1 cellular context compared by ENCODE assay signal in the genomic region with DNA sequence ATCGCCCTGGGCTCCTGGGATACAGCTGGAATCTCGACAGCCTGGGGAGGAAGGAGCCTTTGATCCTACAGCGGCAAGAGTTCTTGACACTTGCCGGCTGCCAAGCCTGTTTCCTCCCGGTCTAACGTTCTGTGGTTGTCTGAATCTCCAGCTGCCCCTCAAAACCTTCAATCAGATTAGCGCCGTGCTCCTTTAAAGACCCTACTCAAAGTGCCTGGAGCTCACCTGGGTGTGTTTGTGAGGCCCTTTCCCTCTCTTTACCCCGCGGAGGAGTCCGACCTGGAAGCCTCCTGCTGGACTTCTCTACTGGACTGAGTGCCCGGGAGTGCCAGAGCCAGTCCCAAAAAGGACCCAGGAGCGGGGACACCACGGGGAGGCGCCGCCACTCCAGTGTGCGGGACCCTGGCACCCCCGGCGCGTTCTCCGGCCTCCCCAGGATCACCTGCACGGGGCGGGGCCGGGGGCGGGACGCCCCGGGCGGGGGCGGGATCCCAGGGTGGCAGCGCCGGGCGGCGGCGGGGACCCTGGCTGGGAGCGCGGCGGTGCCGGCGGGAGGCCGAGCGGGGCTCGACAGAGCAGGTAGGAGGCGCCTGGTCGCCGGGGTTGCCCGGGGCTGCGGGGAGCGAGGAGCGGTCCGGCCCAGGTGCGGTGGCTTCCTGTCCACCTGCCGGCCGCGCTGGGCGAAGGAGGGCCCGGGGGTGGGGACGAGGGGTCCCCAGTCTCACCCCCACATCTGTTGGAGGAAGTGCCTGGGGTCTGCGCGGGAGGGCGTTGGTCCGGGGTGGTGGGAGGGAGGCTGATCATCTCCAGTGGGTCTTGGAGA.
A peak's percentile ranks its signal among the peaks of the same experiment; 100 is the strongest.
TF ChIP-seq lines count a peak whose summit lies in the region.

A gene with protein sequence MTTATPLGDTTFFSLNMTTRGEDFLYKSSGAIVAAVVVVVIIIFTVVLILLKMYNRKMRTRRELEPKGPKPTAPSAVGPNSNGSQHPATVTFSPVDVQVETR (plus strand): TSS at position 497 of the 823 bp plus-strand sequence. CDS start 39,344 bp downstream, outside the sequence.

TF ChIP-seq in HepG2, 621 proteins besides CTCF, POLR2A, EP300 and RAD21 (continued from another document and continues in another):
- TF ChIP-seq, protein P1, sequence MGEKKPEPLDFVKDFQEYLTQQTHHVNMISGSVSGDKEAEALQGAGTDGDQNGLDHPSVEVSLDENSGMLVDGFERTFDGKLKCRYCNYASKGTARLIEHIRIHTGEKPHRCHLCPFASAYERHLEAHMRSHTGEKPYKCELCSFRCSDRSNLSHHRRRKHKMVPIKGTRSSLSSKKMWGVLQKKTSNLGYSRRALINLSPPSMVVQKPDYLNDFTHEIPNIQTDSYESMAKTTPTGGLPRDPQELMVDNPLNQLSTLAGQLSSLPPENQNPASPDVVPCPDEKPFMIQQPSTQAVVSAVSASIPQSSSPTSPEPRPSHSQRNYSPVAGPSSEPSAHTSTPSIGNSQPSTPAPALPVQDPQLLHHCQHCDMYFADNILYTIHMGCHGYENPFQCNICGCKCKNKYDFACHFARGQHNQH (CRISPR knock-in tag; IDR thresholded peaks at IDR 0.05), result no peak
- TF ChIP-seq HNF4G (IDR thresholded peaks at IDR 0.05; ENCODE audit: borderline replicate concordance, low read depth, low read length), result no peak
- no peak for TF ChIP-seq HNF4G (CRISPR knock-in tag; IDR thresholded peaks at IDR 0.05; ENCODE audit: borderline replicate concordance, low read depth)
- no peak for TF ChIP-seq ZNF468 (CRISPR knock-in tag; IDR thresholded peaks at IDR 0.05)
- TF ChIP-seq ZNF446 (CRISPR knock-in tag; IDR thresholded peaks at IDR 0.05), result no peak
- TF ChIP-seq NFE2 (CRISPR knock-in tag; IDR thresholded peaks at IDR 0.05), result no peak
- no peak; the same call in 1 of the 2 replicates for TF ChIP-seq ARID4A (CRISPR knock-in tag; IDR thresholded peaks at IDR 0.05; ENCODE audit: borderline replicate concordance)
- TF ChIP-seq KDM3A (CRISPR knock-in tag; IDR thresholded peaks at IDR 0.05; ENCODE audit: low read depth), result peak; percentile 57; the same call in 1 of the 2 replicates
- TF ChIP-seq, protein P2, sequence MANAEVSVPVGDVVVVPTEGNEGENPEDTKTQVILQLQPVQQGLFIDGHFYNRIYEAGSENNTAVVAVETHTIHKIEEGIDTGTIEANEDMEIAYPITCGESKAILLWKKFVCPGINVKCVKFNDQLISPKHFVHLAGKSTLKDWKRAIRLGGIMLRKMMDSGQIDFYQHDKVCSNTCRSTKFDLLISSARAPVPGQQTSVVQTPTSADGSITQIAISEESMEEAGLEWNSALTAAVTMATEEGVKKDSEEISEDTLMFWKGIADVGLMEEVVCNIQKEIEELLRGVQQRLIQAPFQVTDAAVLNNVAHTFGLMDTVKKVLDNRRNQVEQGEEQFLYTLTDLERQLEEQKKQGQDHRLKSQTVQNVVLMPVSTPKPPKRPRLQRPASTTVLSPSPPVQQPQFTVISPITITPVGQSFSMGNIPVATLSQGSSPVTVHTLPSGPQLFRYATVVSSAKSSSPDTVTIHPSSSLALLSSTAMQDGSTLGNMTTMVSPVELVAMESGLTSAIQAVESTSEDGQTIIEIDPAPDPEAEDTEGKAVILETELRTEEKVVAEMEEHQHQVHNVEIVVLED (CRISPR knock-in tag; IDR thresholded peaks at IDR 0.05; ENCODE audit: borderline replicate concordance), result no peak
- no peak for TF ChIP-seq PAF1 (CRISPR knock-in tag; IDR thresholded peaks at IDR 0.05)
- TF ChIP-seq DDIT3 (CRISPR knock-in tag; IDR thresholded peaks at IDR 0.05), result no peak
- no peak for TF ChIP-seq ZBTB10 (CRISPR knock-in tag; IDR thresholded peaks at IDR 0.05; ENCODE audit: borderline replicate concordance)
- TF ChIP-seq SMAD3 (CRISPR knock-in tag; IDR thresholded peaks at IDR 0.05), result no peak
- TF ChIP-seq E2F5 (CRISPR knock-in tag; conservative IDR thresholded peaks at IDR 0.05), result no peak
- no peak for TF ChIP-seq ZNF879 (CRISPR knock-in tag; IDR thresholded peaks at IDR 0.05)
- TF ChIP-seq ZNF546 (CRISPR knock-in tag; conservative IDR thresholded peaks at IDR 0.05), result no peak
- TF ChIP-seq, protein P3, sequence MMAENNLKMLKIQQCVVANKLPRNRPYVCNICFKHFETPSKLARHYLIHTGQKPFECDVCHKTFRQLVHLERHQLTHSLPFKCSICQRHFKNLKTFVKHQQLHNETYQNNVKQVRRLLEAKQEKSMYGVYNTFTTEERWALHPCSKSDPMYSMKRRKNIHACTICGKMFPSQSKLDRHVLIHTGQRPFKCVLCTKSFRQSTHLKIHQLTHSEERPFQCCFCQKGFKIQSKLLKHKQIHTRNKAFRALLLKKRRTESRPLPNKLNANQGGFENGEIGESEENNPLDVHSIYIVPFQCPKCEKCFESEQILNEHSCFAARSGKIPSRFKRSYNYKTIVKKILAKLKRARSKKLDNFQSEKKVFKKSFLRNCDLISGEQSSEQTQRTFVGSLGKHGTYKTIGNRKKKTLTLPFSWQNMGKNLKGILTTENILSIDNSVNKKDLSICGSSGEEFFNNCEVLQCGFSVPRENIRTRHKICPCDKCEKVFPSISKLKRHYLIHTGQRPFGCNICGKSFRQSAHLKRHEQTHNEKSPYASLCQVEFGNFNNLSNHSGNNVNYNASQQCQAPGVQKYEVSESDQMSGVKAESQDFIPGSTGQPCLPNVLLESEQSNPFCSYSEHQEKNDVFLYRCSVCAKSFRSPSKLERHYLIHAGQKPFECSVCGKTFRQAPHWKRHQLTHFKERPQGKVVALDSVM (CRISPR knock-in tag; IDR thresholded peaks at IDR 0.05), result no peak
- no peak for TF ChIP-seq PAX8 (CRISPR knock-in tag; IDR thresholded peaks at IDR 0.05; ENCODE audit: borderline replicate concordance)
- no peak for TF ChIP-seq MBD4 (IDR thresholded peaks at IDR 0.05; ENCODE audit: borderline replicate concordance, low read length)
- no peak for TF ChIP-seq LCORL (IDR thresholded peaks at IDR 0.05)
- TF ChIP-seq LCORL (CRISPR knock-in tag; IDR thresholded peaks at IDR 0.05), result peak; percentile 76
- TF ChIP-seq ZNF713 (CRISPR knock-in tag; IDR thresholded peaks at IDR 0.05), result no peak
- TF ChIP-seq, protein P4, sequence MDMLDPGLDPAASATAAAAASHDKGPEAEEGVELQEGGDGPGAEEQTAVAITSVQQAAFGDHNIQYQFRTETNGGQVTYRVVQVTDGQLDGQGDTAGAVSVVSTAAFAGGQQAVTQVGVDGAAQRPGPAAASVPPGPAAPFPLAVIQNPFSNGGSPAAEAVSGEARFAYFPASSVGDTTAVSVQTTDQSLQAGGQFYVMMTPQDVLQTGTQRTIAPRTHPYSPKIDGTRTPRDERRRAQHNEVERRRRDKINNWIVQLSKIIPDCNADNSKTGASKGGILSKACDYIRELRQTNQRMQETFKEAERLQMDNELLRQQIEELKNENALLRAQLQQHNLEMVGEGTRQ (IDR thresholded peaks at IDR 0.05; ENCODE audit: low read depth, low read length), result no peak
- TF ChIP-seq, protein P4 (CRISPR knock-in tag; IDR thresholded peaks at IDR 0.05; ENCODE audit: borderline replicate concordance), result no peak
- TF ChIP-seq ZNF530 (CRISPR knock-in tag; IDR thresholded peaks at IDR 0.05; ENCODE audit: low read depth), result no peak
- TF ChIP-seq TBP (CRISPR knock-in tag; IDR thresholded peaks at IDR 0.05), result no peak
- TF ChIP-seq ZNF746 (CRISPR knock-in tag; IDR thresholded peaks at IDR 0.05), result no peak
- no peak for TF ChIP-seq TAF15 (IDR thresholded peaks at IDR 0.05; ENCODE audit: low read depth, low read length, poor library complexity, severe bottlenecking)
- TF ChIP-seq ZBTB2 (CRISPR knock-in tag; IDR thresholded peaks at IDR 0.05; ENCODE audit: low read depth), result peak; percentile 39; the same call in 1 of the 2 replicates
- no peak for TF ChIP-seq NPAS2 (CRISPR knock-in tag; IDR thresholded peaks at IDR 0.05; ENCODE audit: borderline replicate concordance)
- TF ChIP-seq MAFK (conservative IDR thresholded peaks at IDR 0.05 in 1 of 2, IDR thresholded peaks at IDR 0.05 in 1 of 2; ENCODE audit: low read length in 2 of 2), result no peak
- TF ChIP-seq, protein P5, sequence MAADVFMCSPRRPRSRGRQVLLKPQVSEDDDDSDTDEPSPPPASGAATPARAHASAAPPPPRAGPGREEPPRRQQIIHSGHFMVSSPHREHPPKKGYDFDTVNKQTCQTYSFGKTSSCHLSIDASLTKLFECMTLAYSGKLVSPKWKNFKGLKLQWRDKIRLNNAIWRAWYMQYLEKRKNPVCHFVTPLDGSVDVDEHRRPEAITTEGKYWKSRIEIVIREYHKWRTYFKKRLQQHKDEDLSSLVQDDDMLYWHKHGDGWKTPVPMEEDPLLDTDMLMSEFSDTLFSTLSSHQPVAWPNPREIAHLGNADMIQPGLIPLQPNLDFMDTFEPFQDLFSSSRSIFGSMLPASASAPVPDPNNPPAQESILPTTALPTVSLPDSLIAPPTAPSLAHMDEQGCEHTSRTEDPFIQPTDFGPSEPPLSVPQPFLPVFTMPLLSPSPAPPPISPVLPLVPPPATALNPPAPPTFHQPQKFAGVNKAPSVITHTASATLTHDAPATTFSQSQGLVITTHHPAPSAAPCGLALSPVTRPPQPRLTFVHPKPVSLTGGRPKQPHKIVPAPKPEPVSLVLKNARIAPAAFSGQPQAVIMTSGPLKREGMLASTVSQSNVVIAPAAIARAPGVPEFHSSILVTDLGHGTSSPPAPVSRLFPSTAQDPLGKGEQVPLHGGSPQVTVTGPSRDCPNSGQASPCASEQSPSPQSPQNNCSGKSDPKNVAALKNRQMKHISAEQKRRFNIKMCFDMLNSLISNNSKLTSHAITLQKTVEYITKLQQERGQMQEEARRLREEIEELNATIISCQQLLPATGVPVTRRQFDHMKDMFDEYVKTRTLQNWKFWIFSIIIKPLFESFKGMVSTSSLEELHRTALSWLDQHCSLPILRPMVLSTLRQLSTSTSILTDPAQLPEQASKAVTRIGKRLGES (CRISPR knock-in tag; IDR thresholded peaks at IDR 0.05; ENCODE audit: borderline replicate concordance), result no peak
